2 cellular contexts compared by ENCODE assay signal in the genomic region with DNA sequence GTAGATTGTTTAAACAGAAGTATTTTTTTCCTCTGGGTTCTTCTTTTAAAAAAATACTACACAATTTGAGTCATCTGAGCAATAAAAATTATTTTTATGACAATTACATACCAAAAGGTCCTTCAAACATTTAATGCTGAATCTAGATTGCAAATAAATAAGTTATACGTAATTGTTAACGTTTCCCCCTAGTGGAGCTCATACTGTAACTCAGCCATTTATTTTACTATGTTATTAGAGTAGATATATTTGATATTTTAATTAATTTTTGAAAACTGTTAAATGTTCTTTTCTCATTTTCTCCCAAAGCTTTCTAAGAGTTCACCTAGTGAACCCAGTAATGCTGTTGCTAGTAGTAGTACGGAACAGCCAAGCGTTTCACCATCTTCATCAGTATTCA.
A peak's percentile ranks its signal among the peaks of the same experiment; 100 is the strongest.
TF ChIP-seq lines count a peak whose summit lies in the region.

No MANE protein-coding gene starts in this region.

TF ChIP-seq in SK-N-SH, 30 proteins besides CTCF, POLR2A, EP300 and RAD21:
- TF ChIP-seq, protein P1, sequence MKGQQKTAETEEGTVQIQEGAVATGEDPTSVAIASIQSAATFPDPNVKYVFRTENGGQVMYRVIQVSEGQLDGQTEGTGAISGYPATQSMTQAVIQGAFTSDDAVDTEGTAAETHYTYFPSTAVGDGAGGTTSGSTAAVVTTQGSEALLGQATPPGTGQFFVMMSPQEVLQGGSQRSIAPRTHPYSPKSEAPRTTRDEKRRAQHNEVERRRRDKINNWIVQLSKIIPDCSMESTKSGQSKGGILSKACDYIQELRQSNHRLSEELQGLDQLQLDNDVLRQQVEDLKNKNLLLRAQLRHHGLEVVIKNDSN (IDR thresholded peaks at IDR 0.05; ENCODE audit: borderline replicate concordance, low read depth): no peak
- peak; percentile 4; the same call in 1 of the 2 replicates for TF ChIP-seq SMC3 (IDR thresholded peaks at IDR 0.05; ENCODE audit: low read depth, low read length)
- no peak for TF ChIP-seq TAF1 (IDR thresholded peaks at IDR 0.05; ENCODE audit: borderline replicate concordance, low read depth, low read length)
- no peak for TF ChIP-seq FOXM1 (IDR thresholded peaks at IDR 0.05; ENCODE audit: low read depth)
- no peak for TF ChIP-seq RXRA (IDR thresholded peaks at IDR 0.05; ENCODE audit: borderline replicate concordance, low read depth)
- TF ChIP-seq, protein P2, sequence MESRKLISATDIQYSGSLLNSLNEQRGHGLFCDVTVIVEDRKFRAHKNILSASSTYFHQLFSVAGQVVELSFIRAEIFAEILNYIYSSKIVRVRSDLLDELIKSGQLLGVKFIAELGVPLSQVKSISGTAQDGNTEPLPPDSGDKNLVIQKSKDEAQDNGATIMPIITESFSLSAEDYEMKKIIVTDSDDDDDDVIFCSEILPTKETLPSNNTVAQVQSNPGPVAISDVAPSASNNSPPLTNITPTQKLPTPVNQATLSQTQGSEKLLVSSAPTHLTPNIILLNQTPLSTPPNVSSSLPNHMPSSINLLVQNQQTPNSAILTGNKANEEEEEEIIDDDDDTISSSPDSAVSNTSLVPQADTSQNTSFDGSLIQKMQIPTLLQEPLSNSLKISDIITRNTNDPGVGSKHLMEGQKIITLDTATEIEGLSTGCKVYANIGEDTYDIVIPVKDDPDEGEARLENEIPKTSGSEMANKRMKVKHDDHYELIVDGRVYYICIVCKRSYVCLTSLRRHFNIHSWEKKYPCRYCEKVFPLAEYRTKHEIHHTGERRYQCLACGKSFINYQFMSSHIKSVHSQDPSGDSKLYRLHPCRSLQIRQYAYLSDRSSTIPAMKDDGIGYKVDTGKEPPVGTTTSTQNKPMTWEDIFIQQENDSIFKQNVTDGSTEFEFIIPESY (IDR thresholded peaks at IDR 0.05; ENCODE audit: borderline replicate concordance, low read depth): no peak
- TF ChIP-seq, protein P3, sequence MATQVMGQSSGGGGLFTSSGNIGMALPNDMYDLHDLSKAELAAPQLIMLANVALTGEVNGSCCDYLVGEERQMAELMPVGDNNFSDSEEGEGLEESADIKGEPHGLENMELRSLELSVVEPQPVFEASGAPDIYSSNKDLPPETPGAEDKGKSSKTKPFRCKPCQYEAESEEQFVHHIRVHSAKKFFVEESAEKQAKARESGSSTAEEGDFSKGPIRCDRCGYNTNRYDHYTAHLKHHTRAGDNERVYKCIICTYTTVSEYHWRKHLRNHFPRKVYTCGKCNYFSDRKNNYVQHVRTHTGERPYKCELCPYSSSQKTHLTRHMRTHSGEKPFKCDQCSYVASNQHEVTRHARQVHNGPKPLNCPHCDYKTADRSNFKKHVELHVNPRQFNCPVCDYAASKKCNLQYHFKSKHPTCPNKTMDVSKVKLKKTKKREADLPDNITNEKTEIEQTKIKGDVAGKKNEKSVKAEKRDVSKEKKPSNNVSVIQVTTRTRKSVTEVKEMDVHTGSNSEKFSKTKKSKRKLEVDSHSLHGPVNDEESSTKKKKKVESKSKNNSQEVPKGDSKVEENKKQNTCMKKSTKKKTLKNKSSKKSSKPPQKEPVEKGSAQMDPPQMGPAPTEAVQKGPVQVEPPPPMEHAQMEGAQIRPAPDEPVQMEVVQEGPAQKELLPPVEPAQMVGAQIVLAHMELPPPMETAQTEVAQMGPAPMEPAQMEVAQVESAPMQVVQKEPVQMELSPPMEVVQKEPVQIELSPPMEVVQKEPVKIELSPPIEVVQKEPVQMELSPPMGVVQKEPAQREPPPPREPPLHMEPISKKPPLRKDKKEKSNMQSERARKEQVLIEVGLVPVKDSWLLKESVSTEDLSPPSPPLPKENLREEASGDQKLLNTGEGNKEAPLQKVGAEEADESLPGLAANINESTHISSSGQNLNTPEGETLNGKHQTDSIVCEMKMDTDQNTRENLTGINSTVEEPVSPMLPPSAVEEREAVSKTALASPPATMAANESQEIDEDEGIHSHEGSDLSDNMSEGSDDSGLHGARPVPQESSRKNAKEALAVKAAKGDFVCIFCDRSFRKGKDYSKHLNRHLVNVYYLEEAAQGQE (IDR thresholded peaks at IDR 0.05; ENCODE audit: low read depth, low read length): no peak
- no peak for TF ChIP-seq TEAD4 (IDR thresholded peaks at IDR 0.05; ENCODE audit: borderline replicate concordance, insufficient read depth)

TF ChIP-seq in SK-N-SH treated with all-trans-retinoic acid at 6 μM for 48 hours, 23 proteins besides CTCF, POLR2A, EP300 and RAD21:
- TF ChIP-seq TCF4 (CRISPR knock-in tag; IDR thresholded peaks at IDR 0.05; ENCODE audit: borderline replicate concordance) (no peak), ZFP3 (CRISPR knock-in tag; IDR thresholded peaks at IDR 0.05) (no peak), ZNF8 (CRISPR knock-in tag; IDR thresholded peaks at IDR 0.05) (no peak), ZC3H10 (CRISPR knock-in tag; IDR thresholded peaks at IDR 0.05) (no peak), GLIS3 (CRISPR knock-in tag; IDR thresholded peaks at IDR 0.05) (no peak), SNAI2 (CRISPR knock-in tag; IDR thresholded peaks at IDR 0.05) (no peak)
- TF ChIP-seq, protein P4, sequence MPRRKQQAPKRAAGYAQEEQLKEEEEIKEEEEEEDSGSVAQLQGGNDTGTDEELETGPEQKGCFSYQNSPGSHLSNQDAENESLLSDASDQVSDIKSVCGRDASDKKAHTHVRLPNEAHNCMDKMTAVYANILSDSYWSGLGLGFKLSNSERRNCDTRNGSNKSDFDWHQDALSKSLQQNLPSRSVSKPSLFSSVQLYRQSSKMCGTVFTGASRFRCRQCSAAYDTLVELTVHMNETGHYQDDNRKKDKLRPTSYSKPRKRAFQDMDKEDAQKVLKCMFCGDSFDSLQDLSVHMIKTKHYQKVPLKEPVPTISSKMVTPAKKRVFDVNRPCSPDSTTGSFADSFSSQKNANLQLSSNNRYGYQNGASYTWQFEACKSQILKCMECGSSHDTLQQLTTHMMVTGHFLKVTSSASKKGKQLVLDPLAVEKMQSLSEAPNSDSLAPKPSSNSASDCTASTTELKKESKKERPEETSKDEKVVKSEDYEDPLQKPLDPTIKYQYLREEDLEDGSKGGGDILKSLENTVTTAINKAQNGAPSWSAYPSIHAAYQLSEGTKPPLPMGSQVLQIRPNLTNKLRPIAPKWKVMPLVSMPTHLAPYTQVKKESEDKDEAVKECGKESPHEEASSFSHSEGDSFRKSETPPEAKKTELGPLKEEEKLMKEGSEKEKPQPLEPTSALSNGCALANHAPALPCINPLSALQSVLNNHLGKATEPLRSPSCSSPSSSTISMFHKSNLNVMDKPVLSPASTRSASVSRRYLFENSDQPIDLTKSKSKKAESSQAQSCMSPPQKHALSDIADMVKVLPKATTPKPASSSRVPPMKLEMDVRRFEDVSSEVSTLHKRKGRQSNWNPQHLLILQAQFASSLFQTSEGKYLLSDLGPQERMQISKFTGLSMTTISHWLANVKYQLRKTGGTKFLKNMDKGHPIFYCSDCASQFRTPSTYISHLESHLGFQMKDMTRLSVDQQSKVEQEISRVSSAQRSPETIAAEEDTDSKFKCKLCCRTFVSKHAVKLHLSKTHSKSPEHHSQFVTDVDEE (CRISPR knock-in tag; IDR thresholded peaks at IDR 0.05): no peak
